ENCODE assay signal across 3 cellular contexts in genomic region chr18:57983965-57984364, GRCh38.
A peak's percentile ranks its signal among the peaks of the same experiment; 100 is the strongest.
TF ChIP-seq lines count a peak whose summit lies in the region.

No MANE protein-coding gene starts in this region.

TF ChIP-seq in HepG2, 621 proteins besides CTCF, POLR2A, EP300 and RAD21:
- TF ChIP-seq ZFX (CRISPR knock-in tag; IDR thresholded peaks at IDR 0.05; ENCODE audit: low read depth) (no peak), SP140L (CRISPR knock-in tag; IDR thresholded peaks at IDR 0.05; ENCODE audit: borderline replicate concordance) (no peak), CREB1 (IDR thresholded peaks at IDR 0.05) (peak; percentile 81), CREB1 (CRISPR knock-in tag; IDR thresholded peaks at IDR 0.05) (no peak)

TF ChIP-seq in HEK293, 187 proteins besides CTCF, POLR2A, EP300 and RAD21:
- TF ChIP-seq SETDB1 (IDR thresholded peaks at IDR 0.05; ENCODE audit: insufficient read length, low read length) (no peak), ZNF513 (tag by site-specific recombination; IDR thresholded peaks at IDR 0.05) (peak; percentile 88)

TF ChIP-seq in neural cell, 6 proteins besides CTCF, POLR2A, EP300 and RAD21:
- TF ChIP-seq SMC3 (conservative IDR thresholded peaks at IDR 0.05; ENCODE audit: poor library complexity) (no peak), MXI1 (conservative IDR thresholded peaks at IDR 0.05; ENCODE audit: poor library complexity, severe bottlenecking) (no peak), REST (IDR thresholded peaks at IDR 0.05; ENCODE audit: borderline replicate concordance) (no peak), TAF1 (IDR thresholded peaks at IDR 0.05; ENCODE audit: low read depth) (no peak), EZH2 (IDR thresholded peaks at IDR 0.05; ENCODE audit: borderline replicate concordance, insufficient read depth, low read length, poor library complexity, severe bottlenecking) (no peak), POLR2AphosphoS5 (IDR thresholded peaks at IDR 0.05) (no peak)
